ENCODE assay signal across 2 cellular contexts in genomic region chr6:89432875-89433636, GRCh38.
TF ChIP-seq lines count a peak whose summit lies in the region.

TSS of gene ANKRD6 (plus strand) at chr6:89433152. CDS start at chr6:89566977, 133,825 bp downstream.

TF ChIP-seq in HEK293, 187 proteins besides CTCF, POLR2A, EP300 and RAD21 (continued from another document):
- TF ChIP-seq KLF9 (tag by site-specific recombination; IDR thresholded peaks at IDR 0.05; ENCODE audit: low read depth) (peak; percentile 13; the same call in 1 of the 2 replicates), ZNF19 (tag by site-specific recombination; IDR thresholded peaks at IDR 0.05; ENCODE audit: low read depth) (no peak), ZNF571 (tag by site-specific recombination; IDR thresholded peaks at IDR 0.05) (no peak), ZBTB8A (tag by site-specific recombination; IDR thresholded peaks at IDR 0.05) (peak; percentile 82), ZNF18 (tag by site-specific recombination; IDR thresholded peaks at IDR 0.05) (0 out of 2 replicates have a peak, but pooled peaks have one; percentile 22), HIC1 (tag by site-specific recombination; IDR thresholded peaks at IDR 0.05) (0 out of 2 replicates have a peak, but pooled peaks have one; percentile 32), SP3 (tag by site-specific recombination; IDR thresholded peaks at IDR 0.05) (peak; percentile 42; the same call in 1 of the 2 replicates), ZBTB7A (tag by site-specific recombination; IDR thresholded peaks at IDR 0.05; ENCODE audit: low read depth) (peak; percentile 24; the same call in 1 of the 2 replicates), ZNF561 (tag by site-specific recombination; IDR thresholded peaks at IDR 0.05; ENCODE audit: borderline replicate concordance) (no peak), ZNF660 (tag by site-specific recombination; IDR thresholded peaks at IDR 0.05) (peak; percentile 64; the same call in 1 of the 2 replicates), ZNF776 (tag by site-specific recombination; IDR thresholded peaks at IDR 0.05; ENCODE audit: borderline replicate concordance) (no peak), ZNF585B (tag by site-specific recombination; IDR thresholded peaks at IDR 0.05) (no peak)
TF ChIP-seq in HEK293: peak in this region for 24.

TF ChIP-seq in GM12878, 131 proteins besides CTCF, POLR2A, EP300 and RAD21 (continued from another document):
- TF ChIP-seq SREBF2 (IDR thresholded peaks at IDR 0.05; ENCODE audit: low read length) (no peak), ZBTB40 (IDR thresholded peaks at IDR 0.05; ENCODE audit: borderline replicate concordance) (no peak), JUND (IDR thresholded peaks at IDR 0.05; ENCODE audit: low read depth, low read length) (no peak), PKNOX1 (IDR thresholded peaks at IDR 0.05) (no peak), ZBTB4 (CRISPR knock-in tag; IDR thresholded peaks at IDR 0.05) (no peak), NR2C1 (IDR thresholded peaks at IDR 0.05) (no peak), RELA (IDR thresholded peaks at IDR 0.05; ENCODE audit: borderline replicate concordance, partially characterized antibody) (no peak), YY1 (IDR thresholded peaks at IDR 0.05; ENCODE audit: low read depth, low read length) (peak; percentile 75), RCOR1 (conservative IDR thresholded peaks at IDR 0.05; ENCODE audit: low read depth, low read length) (no peak), ZNF217 (IDR thresholded peaks at IDR 0.05) (0 out of 2 replicates have a peak, but pooled peaks have one; percentile 38), REST (IDR thresholded peaks at IDR 0.05; ENCODE audit: low read depth, low read length) (no peak), ZNF592 (IDR thresholded peaks at IDR 0.05) (0 out of 2 replicates have a peak, but pooled peaks have one; percentile 52), ZNF24 (IDR thresholded peaks at IDR 0.05) (0 out of 2 replicates have a peak, but pooled peaks have one; percentile 34), EGR1 (IDR thresholded peaks at IDR 0.05; ENCODE audit: borderline replicate concordance in 1 of 2, low read depth in 2 of 2, low read length in 2 of 2) (no peak), GATAD2B (conservative IDR thresholded peaks at IDR 0.05; ENCODE audit: low read depth) (peak; percentile 52; the same call in 1 of the 2 replicates), IKZF1 (conservative IDR thresholded peaks at IDR 0.05) (peak; percentile 42), NR2F1 (conservative IDR thresholded peaks at IDR 0.05) (0 out of 2 replicates have a peak, but pooled peaks have one; percentile 15)
